13 cellular contexts compared by ENCODE assay signal in the genomic region with DNA sequence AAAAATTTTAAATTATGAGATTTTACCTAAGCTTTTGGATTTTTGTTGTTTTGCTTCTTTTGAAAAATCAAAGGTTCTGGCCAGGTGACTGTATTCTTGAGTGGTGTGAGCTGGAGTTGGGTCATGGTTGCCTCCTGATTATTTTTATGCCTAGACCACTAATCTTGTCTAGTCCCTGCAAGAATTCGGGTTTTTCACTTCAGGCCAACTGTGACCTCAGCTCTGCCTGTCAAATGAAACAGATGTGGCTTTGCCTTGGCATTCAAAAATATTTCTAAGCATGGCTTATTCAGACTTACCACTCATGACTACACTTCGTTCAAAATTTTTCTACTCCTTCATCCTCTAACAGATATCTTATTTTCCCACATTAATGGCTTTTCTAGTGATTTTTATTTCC. TPM values are rescaled to one million over a fixed set of nuclear protein-coding genes. Genes with fewer than 3 reads are reported as not detected.
DNase-seq lines count a peak whose midpoint lies in the region; ATAC-seq and TF ChIP-seq lines count a peak whose summit lies in the region.
"Had no signal": no experiment of that assay in that cellular context is flagged by ENCODE, and none has a peak within 500 bp of the region (broad histone marks: within the 10 kb centered on the region; RNA-seq: fewer than 3 reads in every experiment).

No MANE protein-coding gene starts in this region.

- intact Hi-C loops in Right ventricle myocardium superior (cut with DNase I) (no loop called here), vagina (cut with DNase I) (no loop called here)

- no peak overlapping the region for H3K4me3 ChIP-seq in right atrium auricular region
- H3K4me3 ChIP-seq in coronary artery = no peak overlapping the region
- no peak overlapping the region for H3K4me3 ChIP-seq in muscle layer of duodenum (ENCODE audit: low read depth in 1 of 2, low read length in 2 of 2)
- H3K4me3 ChIP-seq in vagina = no peak overlapping the region
- H3K4me3 ChIP-seq: breast epithelium had no signal

- H3K27ac ChIP-seq in right atrium auricular region (peak overlapping the region in 1 of 2 donors; percentile 66), coronary artery (peak overlapping the region in 1 of 2 donors; percentile 83), muscle layer of duodenum (ENCODE audit: low read length) (peak overlapping the region; percentile 16), vagina (peak overlapping the region; percentile 30)
- H3K27ac ChIP-seq: 22Rv1 had no signal

- no peaks in the 10 kb centered on the region for H3K36me3 ChIP-seq in right atrium auricular region
- H3K36me3 ChIP-seq in muscle layer of duodenum (ENCODE audit: control insufficient read depth in 1 of 2, insufficient read depth in 2 of 2, low read length in 2 of 2) = no peaks in the 10 kb centered on the region
- H3K36me3 ChIP-seq in vagina = no peaks in the 10 kb centered on the region
- H3K36me3 ChIP-seq: breast epithelium had no signal

- peak; percentile 59 for ATAC-seq in Right ventricle myocardium superior (ENCODE audit: poor library complexity)
- ATAC-seq: activated T-cell treated with anti-CD3 and anti-CD28 coated beads, Interleukin-2, amount 50 U/mL, for 72 hours had no signal

- DNase-seq in Right ventricle myocardium superior = no peak
- no peak for DNase-seq in right atrium auricular region (ENCODE audit: low spot score)
- peak; percentile 17 for DNase-seq in coronary artery (ENCODE audit: low spot score)
- DNase-seq in vagina (ENCODE audit: extremely low spot score in 2 of 2) = no peak
- DNase-seq in NCI-H526 (lab: John Stamatoyannopoulos, UW) = no peak
- no peak for DNase-seq in NCI-H345 (lab: John Stamatoyannopoulos, UW)
- no peak for DNase-seq in NCI-H2227 (lab: John Stamatoyannopoulos, UW; ENCODE audit: unreplicated experiment)
- DNase-seq: activated T-cell treated with anti-CD3 and anti-CD28 coated beads, Interleukin-2, amount 50 U/mL, for 72 hours; DMS 273 treated with DMSO at 0.1 percent for 48 hours; nephron progenitor cell had no signal

- H3K9me3 ChIP-seq in right atrium auricular region (no peaks in the 10 kb centered on the region), muscle layer of duodenum (ENCODE audit: control insufficient read depth in 1 of 2, low read length in 2 of 2) (no peaks in the 10 kb centered on the region), vagina (no peaks in the 10 kb centered on the region)
- H3K9me3 ChIP-seq: breast epithelium had no signal

- H3K4me1 ChIP-seq in right atrium auricular region = peaks cover 0 to 17% of the 10 kb centered on the region in 2 donors
- H3K4me1 ChIP-seq in muscle layer of duodenum (ENCODE audit: control insufficient read depth in 1 of 2, insufficient read depth in 2 of 2, low read length in 2 of 2) = peaks cover 0 to 16% of the 10 kb centered on the region in 2 donors
- peaks cover 18% of the 10 kb centered on the region for H3K4me1 ChIP-seq in vagina
- H3K4me1 ChIP-seq: breast epithelium had no signal

- H3K27me3 ChIP-seq in right atrium auricular region = no peaks in the 10 kb centered on the region
- no peaks in the 10 kb centered on the region for H3K27me3 ChIP-seq in muscle layer of duodenum (ENCODE audit: low read depth, low read length)
- no peaks in the 10 kb centered on the region for H3K27me3 ChIP-seq in vagina
- H3K27me3 ChIP-seq: breast epithelium had no signal

- no peak for TF ChIP-seq POLR2A in vagina (IDR thresholded peaks at IDR 0.05)

- TF ChIP-seq CTCF in right atrium auricular region (IDR thresholded peaks at IDR 0.05) (no peak), coronary artery (IDR thresholded peaks at IDR 0.05) (no peak), vagina (IDR thresholded peaks at IDR 0.05) (no peak)

RNA-seq across cellular contexts. Expression of a gene that starts 25.4 kb away (rescaled TPM):
- total RNA-seq in Right ventricle myocardium superior = 145 TPM
- 100 to 1,000 TPM; 108 to 122 TPM for total RNA-seq in right atrium auricular region
- total RNA-seq in vagina = 55.0 TPM
